7 cellular contexts compared by ENCODE assay signal in the genomic region with DNA sequence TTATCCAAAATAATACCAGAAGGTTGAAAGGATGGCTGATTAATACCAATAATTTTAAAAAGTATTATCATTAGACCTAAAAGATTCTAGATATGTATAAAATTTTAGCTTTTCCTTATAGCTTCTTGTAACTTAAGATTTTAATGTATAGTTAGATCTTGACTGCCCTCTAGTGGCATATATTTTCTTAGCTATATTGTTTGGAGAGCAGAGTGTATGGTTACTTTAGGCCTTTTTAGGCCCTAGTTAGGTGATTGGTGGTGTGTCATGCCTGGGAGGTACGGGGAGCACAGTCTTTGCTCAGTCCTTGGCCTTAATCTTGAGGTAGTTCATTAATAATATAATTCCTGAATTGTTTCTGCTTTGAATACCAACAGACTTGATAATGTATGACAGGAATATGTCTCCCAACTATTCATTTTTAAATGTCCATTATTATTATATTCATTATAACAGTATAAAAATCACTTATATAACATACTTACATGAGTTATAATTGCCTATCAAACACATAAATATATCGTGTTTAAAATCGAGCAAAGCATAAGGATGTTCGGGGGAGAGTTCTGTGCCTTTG.
DNase-seq lines count a peak whose midpoint lies in the region; ATAC-seq and TF ChIP-seq lines count a peak whose summit lies in the region.

No MANE protein-coding gene starts in this region.

- in situ Hi-C loops in T47D (cut with HindIII; ENCODE audit: low pct_unique_long_range_greater_than_20kb, low sequenced_read_pairs), result no loop called here

- intact Hi-C loops in left lung (cut with DNase I), result no loop called here

- no peaks in the 10 kb centered on the region for H3K9me3 ChIP-seq in left lung

- no peaks in the 10 kb centered on the region for H3K27me3 ChIP-seq in left lung

- H3K4me1 ChIP-seq in left lung, result no peaks in the 10 kb centered on the region

- peak; percentile 43 to 66 for TF ChIP-seq CTCF in left lung (IDR thresholded peaks at IDR 0.05)

- no peaks in the 10 kb centered on the region for H3K36me3 ChIP-seq in left lung

- ATAC-seq in GM21423 (IDR thresholded peaks at IDR 0.05; ENCODE audit: unreplicated experiment) (peak; percentile 74), left lung (peak; percentile 64)

- no peak overlapping the region for H3K27ac ChIP-seq in left lung

- no peak overlapping the region for H3K4me3 ChIP-seq in left lung

- DNase-seq in GDM1 (lab: John Stamatoyannopoulos, UW), result peak; percentile 38
- peak; percentile 19 for DNase-seq in HPDE6-E6E7 (ENCODE audit: extremely low spot score)
- peak; percentile 66 for DNase-seq in NCI-H82 treated with DMSO at 0.1 percent for 48 hours (lab: John Stamatoyannopoulos, UW; ENCODE audit: unreplicated experiment)
- DNase-seq in T47D (ENCODE audit: low read depth in 1 of 2, low spot score in 1 of 2), result peak; percentile 49 to 83
- no peak for DNase-seq in left lung
- no peak for DNase-seq in nucleus accumbens (lab: John Stamatoyannopoulos, UW)

Comparison
In these comparisons a context has a peak if more than half of its experiments do, and no peak if none do; other contexts are left out.
1. DNase-seq: peak in GDM1 (single experiment), HPDE6-E6E7 (single experiment), NCI-H82 treated with DMSO at 0.1 percent for 48 hours (single experiment) and T47D (2 of 2); none in left lung (0 of 2) and nucleus accumbens (0 of 56).